In the genomic region with DNA sequence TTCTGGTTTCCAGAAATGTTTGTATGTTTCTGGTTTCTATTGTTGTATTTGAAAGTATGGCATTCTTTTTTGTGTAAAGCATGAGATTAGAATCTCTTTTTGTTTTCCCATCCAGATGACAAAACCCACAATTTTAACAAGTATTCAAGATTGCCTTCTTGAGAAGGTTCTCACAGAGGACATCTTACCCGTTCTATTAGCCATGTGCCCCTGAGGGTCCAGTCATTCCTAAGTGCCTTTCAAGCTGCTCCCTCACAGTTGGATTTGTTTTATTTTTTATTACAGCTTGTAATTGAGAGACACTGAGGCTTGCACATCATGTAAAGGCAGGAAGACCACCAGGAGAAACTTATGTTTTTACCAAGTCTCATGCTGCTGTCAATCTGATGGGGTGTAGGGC, we compare ENCODE assay signal across 1 cellular context.
TF ChIP-seq lines count a peak whose summit lies in the region.

No MANE protein-coding gene starts in this region.

TF ChIP-seq in IMR-90, 13 proteins besides CTCF, POLR2A, EP300 and RAD21:
- no peak for TF ChIP-seq MAFK (IDR thresholded peaks at IDR 0.05; ENCODE audit: low read depth, low read length)
- TF ChIP-seq, protein P1, sequence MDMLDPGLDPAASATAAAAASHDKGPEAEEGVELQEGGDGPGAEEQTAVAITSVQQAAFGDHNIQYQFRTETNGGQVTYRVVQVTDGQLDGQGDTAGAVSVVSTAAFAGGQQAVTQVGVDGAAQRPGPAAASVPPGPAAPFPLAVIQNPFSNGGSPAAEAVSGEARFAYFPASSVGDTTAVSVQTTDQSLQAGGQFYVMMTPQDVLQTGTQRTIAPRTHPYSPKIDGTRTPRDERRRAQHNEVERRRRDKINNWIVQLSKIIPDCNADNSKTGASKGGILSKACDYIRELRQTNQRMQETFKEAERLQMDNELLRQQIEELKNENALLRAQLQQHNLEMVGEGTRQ (IDR thresholded peaks at IDR 0.05; ENCODE audit: low read depth, low read length) = no peak
- no peak for TF ChIP-seq RCOR1 (IDR thresholded peaks at IDR 0.05; ENCODE audit: insufficient replicate concordance, low read length)
- no peak for TF ChIP-seq FOS (IDR thresholded peaks at IDR 0.05; ENCODE audit: low read depth, low read length)
- TF ChIP-seq BHLHE40 (IDR thresholded peaks at IDR 0.05; ENCODE audit: low read depth, low read length) = no peak
- TF ChIP-seq MAZ (IDR thresholded peaks at IDR 0.05; ENCODE audit: borderline replicate concordance, low read depth, low read length) = no peak
- TF ChIP-seq SMC3 (IDR thresholded peaks at IDR 0.05; ENCODE audit: low read depth, low read length) = no peak
- no peak for TF ChIP-seq RFX5 (IDR thresholded peaks at IDR 0.05; ENCODE audit: low read depth, low read length)
- TF ChIP-seq ELK1 (IDR thresholded peaks at IDR 0.05; ENCODE audit: borderline replicate concordance, low read depth, low read length) = no peak
- TF ChIP-seq CEBPB (IDR thresholded peaks at IDR 0.05; ENCODE audit: low read depth, low read length) = no peak
- no peak for TF ChIP-seq MXI1 (IDR thresholded peaks at IDR 0.05; ENCODE audit: borderline replicate concordance, low read depth, low read length)
- TF ChIP-seq CHD1 (IDR thresholded peaks at IDR 0.05; ENCODE audit: low read depth, low read length) = no peak
- no peak for TF ChIP-seq NFE2L2 (IDR thresholded peaks at IDR 0.05; ENCODE audit: low read depth, low read length)
